In genomic region chr2:239106314-239106908, GRCh38 we compare ENCODE assay signal across 9 cellular contexts.
DNase-seq lines count a peak whose midpoint lies in the region; ATAC-seq lines count a peak whose summit lies in the region.
"Had no signal": no experiment of that assay in that cellular context is flagged by ENCODE, and none has a peak within 500 bp of the region (broad histone marks: within the 10 kb centered on the region; RNA-seq: fewer than 3 reads in every experiment).

No MANE protein-coding gene starts in this region.

- no peaks in the 10 kb centered on the region for H3K4me1 Mint-ChIP-seq in stimulated activated memory B cell treated with anti-CD40 and anti-IgM and Interleukin-4, amounts not matched to agents 10 μg/mL and 1 μg/mL and 100 μg/mL, for 72 hours

- no peaks in the 10 kb centered on the region for H3K9me3 Mint-ChIP-seq in stimulated activated memory B cell treated with anti-CD40 and anti-IgM and Interleukin-4, amounts not matched to agents 10 μg/mL and 1 μg/mL and 100 μg/mL, for 72 hours
- H3K9me3 Mint-ChIP-seq: dendritic cell treated with granulocyte-macrophage colony-stimulating factor and Interleukin-4, amounts not matched to agents 40 ng/mL and 50 ng/mL, for 4 days had no signal

- no peaks in the 10 kb centered on the region for H3K27me3 Mint-ChIP-seq in stimulated activated memory B cell treated with anti-CD40 and anti-IgM and Interleukin-4, amounts not matched to agents 10 μg/mL and 1 μg/mL and 100 μg/mL, for 72 hours
- H3K27me3 Mint-ChIP-seq: dendritic cell treated with granulocyte-macrophage colony-stimulating factor and Interleukin-4, amounts not matched to agents 40 ng/mL and 50 ng/mL, for 4 days had no signal

- no peaks in the 10 kb centered on the region for H3K27me3 ChIP-seq in layer of hippocampus (ENCODE audit: control insufficient read depth, insufficient read depth, low read length)

- ATAC-seq in stimulated activated memory B cell treated with anti-CD40 and anti-IgM and Interleukin-4, amounts not matched to agents 10 μg/mL and 1 μg/mL and 100 μg/mL, for 72 hours = no peak

- no peak overlapping the region for H3K27ac Mint-ChIP-seq in stimulated activated memory B cell treated with anti-CD40 and anti-IgM and Interleukin-4, amounts not matched to agents 10 μg/mL and 1 μg/mL and 100 μg/mL, for 72 hours
- H3K27ac Mint-ChIP-seq: dendritic cell treated with granulocyte-macrophage colony-stimulating factor and Interleukin-4, amounts not matched to agents 40 ng/mL and 50 ng/mL, for 4 days had no signal

- peak overlapping the region; percentile 52 for H3K27ac ChIP-seq in layer of hippocampus (ENCODE audit: low read depth, low read length)

- DNase-seq in activated T-cell treated with anti-CD3 and anti-CD28 coated beads for 48 hours (ENCODE audit: low read depth) (peak; percentile 6), activated T-cell treated with anti-CD3 and anti-CD28 coated beads for 4 hours (no peak), NCI-H2196 (lab: John Stamatoyannopoulos, UW; ENCODE audit: unreplicated experiment) (peak; percentile 75), T47D (ENCODE audit: low read depth in 1 of 2, low spot score in 1 of 2) (peak; percentile 71 to 88), cerebellar nuclear complex (lab: John Stamatoyannopoulos, UW) (no peak), GM19240 (ENCODE audit: insufficient read length, low spot score) (no peak)

- in situ Hi-C loops in T47D (cut with HindIII; ENCODE audit: low pct_unique_long_range_greater_than_20kb, low sequenced_read_pairs) = no loop called here

- peaks cover 25% of the 10 kb centered on the region for H3K36me3 Mint-ChIP-seq in stimulated activated memory B cell treated with anti-CD40 and anti-IgM and Interleukin-4, amounts not matched to agents 10 μg/mL and 1 μg/mL and 100 μg/mL, for 72 hours

- H3K4me3 Mint-ChIP-seq in stimulated activated memory B cell treated with anti-CD40 and anti-IgM and Interleukin-4, amounts not matched to agents 10 μg/mL and 1 μg/mL and 100 μg/mL, for 72 hours = no peak overlapping the region
- H3K4me3 Mint-ChIP-seq: dendritic cell treated with granulocyte-macrophage colony-stimulating factor and Interleukin-4, amounts not matched to agents 40 ng/mL and 50 ng/mL, for 4 days had no signal

Comparison
In these comparisons a context has a peak if more than half of its experiments do, and no peak if none do; other contexts are left out.
1. DNase-seq: peak in activated T-cell treated with anti-CD3 and anti-CD28 coated beads for 48 hours (single experiment), NCI-H2196 (single experiment) and T47D (2 of 2); none in activated T-cell treated with anti-CD3 and anti-CD28 coated beads for 4 hours (single experiment), cerebellar nuclear complex (0 of 2) and GM19240 (single experiment).